In genomic region chr2:58981237-58981636, GRCh38 we compare ENCODE assay signal across 29 cellular contexts.
"Had no signal": no experiment of that assay in that cellular context is flagged by ENCODE, and none has a peak within 500 bp of the region (broad histone marks: within the 10 kb centered on the region; RNA-seq: fewer than 3 reads in every experiment).

No MANE protein-coding gene starts in this region.

- H3K9me3 ChIP-seq: colonic mucosa, esophagus muscularis mucosa, esophagus squamous epithelium, gastrocnemius medialis, gastroesophageal sphincter, heart left ventricle, heart right ventricle had no signal

- H3K27me3 Mint-ChIP-seq: dendritic cell treated with granulocyte-macrophage colony-stimulating factor and Interleukin-4, amounts not matched to agents 40 ng/mL and 50 ng/mL, for 4 days; effector memory CD8-positive, alpha-beta T cell had no signal

- H3K27me3 ChIP-seq: colonic mucosa, esophagus muscularis mucosa, esophagus squamous epithelium, gastrocnemius medialis, gastroesophageal sphincter, heart left ventricle, heart right ventricle had no signal

- H3K9me3 Mint-ChIP-seq: dendritic cell treated with granulocyte-macrophage colony-stimulating factor and Interleukin-4, amounts not matched to agents 40 ng/mL and 50 ng/mL, for 4 days; endodermal cell had no signal

- H3K4me1 ChIP-seq: colonic mucosa, esophagus muscularis mucosa, esophagus squamous epithelium, foreskin keratinocyte, gastrocnemius medialis, gastroesophageal sphincter, heart left ventricle, heart right ventricle had no signal

- H3K27ac ChIP-seq: colonic mucosa, coronary artery, dorsolateral prefrontal cortex, epithelial cell of prostate, esophagus muscularis mucosa, esophagus squamous epithelium, foreskin keratinocyte, gastrocnemius medialis, gastroesophageal sphincter, heart left ventricle, heart right ventricle had no signal

- ATAC-seq: effector memory CD8-positive, alpha-beta T cell; esophagus mucosa; foreskin keratinocyte; gastrocnemius medialis; gastroesophageal sphincter; heart left ventricle; heart right ventricle had no signal

- H3K4me3 Mint-ChIP-seq: dendritic cell treated with granulocyte-macrophage colony-stimulating factor and Interleukin-4, amounts not matched to agents 40 ng/mL and 50 ng/mL, for 4 days; effector memory CD8-positive, alpha-beta T cell; endodermal cell had no signal

- DNase-seq: colonic mucosa; cortex of kidney; dermis blood vessel endothelial cell; dorsolateral prefrontal cortex; effector CD4-positive, alpha-beta T cell; effector CD8-positive, alpha-beta T cell; effector memory CD4-positive, alpha-beta T cell; effector memory CD8-positive, alpha-beta T cell; endodermal cell; erythroblast; esophagus squamous epithelium; foreskin fibroblast; foreskin keratinocyte; foreskin melanocyte; gastrocnemius medialis; glutamatergic neuron; head of caudate nucleus; heart left ventricle; heart right ventricle had no signal

- FAIRE-seq: colon, endometrium, endothelial cell of umbilical vein, frontal cortex had no signal

- H3K4me3 ChIP-seq: colonic mucosa, coronary artery, dorsolateral prefrontal cortex, esophagus muscularis mucosa, esophagus squamous epithelium, gastrocnemius medialis, gastroesophageal sphincter, heart left ventricle, heart right ventricle had no signal

- H3K36me3 ChIP-seq: colonic mucosa, esophagus muscularis mucosa, esophagus squamous epithelium, gastrocnemius medialis, gastroesophageal sphincter, heart left ventricle, heart right ventricle had no signal

- H3K27ac Mint-ChIP-seq: dendritic cell treated with granulocyte-macrophage colony-stimulating factor and Interleukin-4, amounts not matched to agents 40 ng/mL and 50 ng/mL, for 4 days; effector memory CD8-positive, alpha-beta T cell; endodermal cell had no signal
